In the genomic region with DNA sequence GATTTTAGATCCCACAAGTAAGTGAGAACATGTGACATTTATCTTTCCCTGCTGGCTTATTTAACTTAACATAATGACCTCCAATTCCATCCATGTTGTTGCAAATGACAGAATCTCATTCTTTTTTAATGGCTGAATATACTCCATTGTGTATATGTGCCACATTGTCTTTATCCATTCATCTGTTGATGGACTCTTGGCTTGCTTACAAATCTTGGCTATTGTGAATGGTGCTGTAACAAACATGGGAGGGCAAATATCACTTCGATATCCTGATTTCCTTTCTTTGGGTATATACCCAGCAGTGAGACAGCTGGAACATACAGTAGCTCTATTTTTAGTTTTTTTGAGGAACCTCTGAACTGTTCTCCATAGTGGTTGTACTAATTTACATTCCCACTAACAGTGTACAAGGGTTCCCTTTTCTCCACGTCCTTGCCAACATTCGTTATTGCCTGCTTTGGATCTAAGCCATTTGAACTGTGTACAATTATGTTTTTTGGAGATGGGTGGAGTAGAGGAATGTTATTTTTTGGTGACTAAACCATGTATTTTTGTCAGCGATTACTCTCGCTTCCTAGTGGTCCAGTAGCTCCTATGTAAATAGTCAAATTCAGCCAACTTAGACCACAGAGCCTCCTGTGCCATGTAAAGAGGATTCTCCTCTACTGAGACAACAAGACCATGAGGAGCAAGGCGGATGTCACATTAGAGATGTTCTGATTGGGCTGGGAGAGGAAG, we compare ENCODE assay signal across 14 cellular contexts.
DNase-seq lines count a peak whose midpoint lies in the region; ATAC-seq, FAIRE-seq and TF ChIP-seq lines count a peak whose summit lies in the region.
"Had no signal": no experiment of that assay in that cellular context is flagged by ENCODE, and none has a peak within 500 bp of the region (broad histone marks: within the 10 kb centered on the region; RNA-seq: fewer than 3 reads in every experiment).

No MANE protein-coding gene starts in this region.

- no TSS peak for BruUV-seq in Caco-2 (replicated peaks; lab: Mats Ljungman, UMichigan)

- TF ChIP-seq CTCF in cardiac fibroblast (IDR thresholded peaks at IDR 0.05; ENCODE audit: low read depth, low read length) = no peak
- TF ChIP-seq CTCF in osteocyte (IDR thresholded peaks at IDR 0.05) = no peak
- no peak for TF ChIP-seq CTCF in Caco-2 (IDR thresholded peaks at IDR 0.05; ENCODE audit: insufficient read depth in 1 of 2, low read depth in 1 of 2, low read length in 1 of 2, severe bottlenecking in 1 of 2, unreplicated experiment in 1 of 2)

- no peak for FAIRE-seq in urothelium cell line (lab: Jason Lieb, UNC)

- H3K9me3 ChIP-seq in MG63 (no peaks in the 10 kb centered on the region), Caco-2 (no peaks in the 10 kb centered on the region)
- H3K9me3 ChIP-seq: uterus had no signal

- H3K36me3 ChIP-seq in MG63 (no peaks in the 10 kb centered on the region), Caco-2 (ENCODE audit: control insufficient read depth, insufficient read depth, low read length) (no peaks in the 10 kb centered on the region)
- H3K36me3 ChIP-seq: uterus had no signal

- H3K27me3 Mint-ChIP-seq in activated CD4-positive, alpha-beta T cell treated with anti-CD3 and anti-CD28 coated beads for 36 hours = no peaks in the 10 kb centered on the region
- H3K27me3 Mint-ChIP-seq in osteocyte (ENCODE audit: unreplicated experiment) (peaks cover 2% of the 10 kb centered on the region), Caco-2 (ENCODE audit: insufficient read depth, unreplicated experiment) (no peaks in the 10 kb centered on the region)
- H3K27me3 Mint-ChIP-seq: IgD-negative memory B cell had no signal

- CTCF ChIA-PET in activated CD4-positive, alpha-beta T cell treated with anti-CD3 and anti-CD28 coated beads for 36 hours (lab: Charles Lee) = no interaction called here
- CTCF ChIA-PET in Caco-2 (lab: Charles Lee) = no interaction called here

- H3K9me3 Mint-ChIP-seq in activated CD4-positive, alpha-beta T cell treated with anti-CD3 and anti-CD28 coated beads for 36 hours (ENCODE audit: low read depth) = no peaks in the 10 kb centered on the region
- H3K9me3 Mint-ChIP-seq in osteocyte (ENCODE audit: unreplicated experiment) (no peaks in the 10 kb centered on the region), Caco-2 (ENCODE audit: unreplicated experiment) (no peaks in the 10 kb centered on the region)

- peaks cover 21% of the 10 kb centered on the region for H3K4me1 Mint-ChIP-seq in activated CD4-positive, alpha-beta T cell treated with anti-CD3 and anti-CD28 coated beads for 36 hours
- peaks cover 32% of the 10 kb centered on the region for H3K4me1 Mint-ChIP-seq in osteocyte (ENCODE audit: unreplicated experiment)
- H3K4me1 Mint-ChIP-seq in Caco-2 (ENCODE audit: low read depth, unreplicated experiment) = no peaks in the 10 kb centered on the region
- H3K4me1 Mint-ChIP-seq: IgD-negative memory B cell had no signal

- H3K4me3 ChIP-seq in MG63 = no peak overlapping the region
- no peak overlapping the region for H3K4me3 ChIP-seq in cardiac fibroblast (replicated peaks in 1 of 2; ENCODE audit: low read depth in 2 of 2, low read length in 2 of 2)
- no peak overlapping the region for H3K4me3 ChIP-seq in Caco-2 (ENCODE audit: low read depth, low read length)
- H3K4me3 ChIP-seq: uterus had no signal

- H3K27me3 ChIP-seq in MG63 = no peaks in the 10 kb centered on the region
- no peaks in the 10 kb centered on the region for H3K27me3 ChIP-seq in Caco-2 (replicated peaks; ENCODE audit: control insufficient read depth, insufficient read depth, low read length)
- H3K27me3 ChIP-seq: uterus had no signal

- H3K4me3 Mint-ChIP-seq in activated CD4-positive, alpha-beta T cell treated with anti-CD3 and anti-CD28 coated beads for 36 hours = no peak overlapping the region
- no peak overlapping the region for H3K4me3 Mint-ChIP-seq in osteocyte (ENCODE audit: unreplicated experiment)
- no peak overlapping the region for H3K4me3 Mint-ChIP-seq in Caco-2 (ENCODE audit: unreplicated experiment)
- H3K4me3 Mint-ChIP-seq: IgD-negative memory B cell had no signal

- POLR2A ChIA-PET in activated CD4-positive, alpha-beta T cell treated with anti-CD3 and anti-CD28 coated beads for 36 hours (lab: Charles Lee) = no interaction called here
- POLR2A ChIA-PET in Caco-2 (lab: Charles Lee) = no interaction called here

- intact Hi-C loops in activated CD4-positive, alpha-beta T cell treated with anti-CD3 and anti-CD28 coated beads for 36 hours (cut with DNase I, micrococcal nuclease) = no loop called here
- intact Hi-C loops in Caco-2 (cut with micrococcal nuclease; ENCODE audit: unreplicated experiment) = no loop called here

- no peaks in the 10 kb centered on the region for H3K36me3 Mint-ChIP-seq in activated CD4-positive, alpha-beta T cell treated with anti-CD3 and anti-CD28 coated beads for 36 hours (ENCODE audit: low read depth)
- H3K36me3 Mint-ChIP-seq in osteocyte (ENCODE audit: unreplicated experiment) (no peaks in the 10 kb centered on the region), Caco-2 (ENCODE audit: insufficient read depth, unreplicated experiment) (no peaks in the 10 kb centered on the region)

- no peak for ATAC-seq in activated CD4-positive, alpha-beta T cell treated with anti-CD3 and anti-CD28 coated beads for 36 hours
- ATAC-seq in GM21367 (IDR thresholded peaks at IDR 0.05; ENCODE audit: unreplicated experiment) = no peak

- no peaks in the 10 kb centered on the region for H3K4me1 ChIP-seq in Caco-2
- H3K4me1 ChIP-seq: parathyroid adenoma, uterus had no signal

- H3K27ac Mint-ChIP-seq in activated CD4-positive, alpha-beta T cell treated with anti-CD3 and anti-CD28 coated beads for 36 hours = peak overlapping the region; percentile 16
- H3K27ac Mint-ChIP-seq in osteocyte (ENCODE audit: unreplicated experiment) (peak overlapping the region; percentile 68), Caco-2 (ENCODE audit: unreplicated experiment) (no peak overlapping the region)
- H3K27ac Mint-ChIP-seq: IgD-negative memory B cell had no signal

- DNase-seq in activated CD4-positive, alpha-beta T cell treated with anti-CD3 and anti-CD28 coated beads for 36 hours = no peak
- DNase-seq in activated CD4-positive, alpha-beta T cell treated with anti-CD3 and anti-CD28 coated beads for 4 hours = no peak
- DNase-seq in MG63 (peak; percentile 47), cardiac fibroblast (ENCODE audit: low read depth in 2 of 2) (peak; percentile 41 to 81), osteocyte (ENCODE audit: extremely low spot score, unreplicated experiment) (no peak), Caco-2 (no peak), urothelium cell line (ENCODE audit: low spot score) (no peak)
- DNase-seq: ACHN, DMS 273 treated with DMSO at 0.1 percent for 48 hours, RPMI8226, uterus had no signal

Comparison
In these comparisons a context has a peak if more than half of its experiments do, and no peak if none do; other contexts are left out.
1. DNase-seq: peak in MG63 (single experiment) and cardiac fibroblast (2 of 2); none in activated CD4-positive, alpha-beta T cell treated with anti-CD3 and anti-CD28 coated beads for 36 hours (single experiment), activated CD4-positive, alpha-beta T cell treated with anti-CD3 and anti-CD28 coated beads for 4 hours (0 of 2), osteocyte (single experiment), Caco-2 (0 of 2) and urothelium cell line (single experiment).